In genomic region chr9:125750656-125751035, GRCh38 we compare ENCODE assay signal across 9 cellular contexts. TPM values are rescaled to one million over a fixed set of nuclear protein-coding genes. Genes with fewer than 3 reads are reported as not detected.
A peak's percentile ranks its signal among the peaks of the same experiment; 100 is the strongest.
DNase-seq lines count a peak whose midpoint lies in the region; ATAC-seq and TF ChIP-seq lines count a peak whose summit lies in the region.
"Had no signal": no experiment of that assay in that cellular context is flagged by ENCODE, and none has a peak within 500 bp of the region (broad histone marks: within the 10 kb centered on the region; RNA-seq: fewer than 3 reads in every experiment).

No MANE protein-coding gene starts in this region.

- H3K9me3 ChIP-seq in AG04450 (ENCODE audit: control insufficient read depth, insufficient read depth, low read length) (no peaks in the 10 kb centered on the region; the same call in 1 of the 2 replicates), HEK293 (ENCODE audit: control insufficient read depth, insufficient read depth, low read depth, low read length) (no peaks in the 10 kb centered on the region)

- H3K27me3 ChIP-seq in AG04450 (ENCODE audit: control insufficient read depth, insufficient read depth, low read length): no peaks in the 10 kb centered on the region

- POLR2A ChIA-PET in AG04450 (lab: Yijun Ruan, JAX) (interaction anchor here (1.5 kb wide), 1 partner anchor 44 kb away, joined by 4 read pairs; the partner anchor contains the start of gene MAPKAP1), HEK293 (lab: Yijun Ruan, JAX) (interaction anchor here (1.0 kb wide), 1 partner anchor 44 kb away, joined by 5 read pairs; the partner anchor contains the start of gene MAPKAP1), WTC11 (lab: Charles Lee) (interaction anchor here (1.0 kb wide), 1 partner anchor 44 kb away, joined by 3 read pairs; the partner anchor contains the start of gene MAPKAP1)

- no peaks in the 10 kb centered on the region for H3K9me3 Mint-ChIP-seq in WTC11
- no peaks in the 10 kb centered on the region for H3K9me3 Mint-ChIP-seq in stimulated activated naive CD8-positive, alpha-beta T cell treated with anti-CD3 and anti-CD28 coated beads, Interleukin-15, amount 100 ng/mL, for 72 hours
- H3K9me3 Mint-ChIP-seq: activated CD8-positive, alpha-beta T cell treated with anti-CD3 and anti-CD28 coated beads for 36 hours had no signal

- CTCF ChIA-PET in AG04450 (lab: Charles Lee): no interaction called here
- CTCF ChIA-PET in HEK293 (lab: Yijun Ruan, JAX): interaction anchor here (0.6 to 1.4 kb wide), 3 partner anchors 49 to 302 kb away, joined by 3 to 4 read pairs (median 4); no protein-coding TSS in a partner anchor
- CTCF ChIA-PET in WTC11 (lab: Charles Lee): interaction anchor here (0.6 to 0.7 kb wide), 2 partner anchors 8 to 711 kb away, joined by 3 read pairs; no protein-coding TSS in a partner anchor

- H3K36me3 ChIP-seq in HEK293 (ENCODE audit: control insufficient read depth in 2 of 2, insufficient read depth in 1 of 2, low read length in 2 of 2): peaks cover 0 to 4% of the 10 kb centered on the region in 2 experiments; a peak in 1 of 3 replicates

- H3K4me3 Mint-ChIP-seq in WTC11: peak overlapping the region; percentile 89
- H3K4me3 Mint-ChIP-seq in stimulated activated naive CD8-positive, alpha-beta T cell treated with anti-CD3 and anti-CD28 coated beads, Interleukin-15, amount 100 ng/mL, for 72 hours: no peak overlapping the region
- H3K4me3 Mint-ChIP-seq: activated CD8-positive, alpha-beta T cell treated with anti-CD3 and anti-CD28 coated beads for 36 hours had no signal

- DNase-seq in AG04450 (ENCODE audit: low read depth, low spot score) (no peak), WTC11 (ENCODE audit: low spot score) (no peak), left kidney (ENCODE audit: low read depth, low spot score) (peak; percentile 74), UCSD-AML1 (lab: John Stamatoyannopoulos, UW; ENCODE audit: unreplicated experiment) (no peak)
- DNase-seq in stimulated activated naive CD8-positive, alpha-beta T cell treated with anti-CD3 and anti-CD28 coated beads, Interleukin-15, amount 100 ng/mL, for 72 hours: no peak
- DNase-seq in stimulated activated CD4-positive, alpha-beta T cell treated with anti-CD3 and anti-CD28 coated beads, Interleukin-15, amount 100 ng/mL, for 24 hours: no peak
- DNase-seq: activated CD8-positive, alpha-beta T cell treated with anti-CD3 and anti-CD28 coated beads for 36 hours had no signal

- TF ChIP-seq CTCF in AG04450 (IDR thresholded peaks at IDR 0.05; ENCODE audit: low read depth, low read length): no peak
- TF ChIP-seq CTCF in HEK293 (tag by site-specific recombination; IDR thresholded peaks at IDR 0.05): no peak
- no peak for TF ChIP-seq CTCF in WTC11 (IDR thresholded peaks at IDR 0.05)

- H3K4me1 ChIP-seq in HEK293 (ENCODE audit: control insufficient read depth, insufficient read depth, low read length): peaks cover 36% of the 10 kb centered on the region; the same call in 1 of the 2 replicates

- H3K27me3 Mint-ChIP-seq in WTC11 (ENCODE audit: low read depth): peaks cover 1% of the 10 kb centered on the region
- peaks cover 3% of the 10 kb centered on the region for H3K27me3 Mint-ChIP-seq in stimulated activated naive CD8-positive, alpha-beta T cell treated with anti-CD3 and anti-CD28 coated beads, Interleukin-15, amount 100 ng/mL, for 72 hours
- H3K27me3 Mint-ChIP-seq: activated CD8-positive, alpha-beta T cell treated with anti-CD3 and anti-CD28 coated beads for 36 hours had no signal

- peaks cover 68% of the 10 kb centered on the region for H3K4me1 Mint-ChIP-seq in WTC11
- peaks cover 31% of the 10 kb centered on the region for H3K4me1 Mint-ChIP-seq in stimulated activated naive CD8-positive, alpha-beta T cell treated with anti-CD3 and anti-CD28 coated beads, Interleukin-15, amount 100 ng/mL, for 72 hours

- H3K27ac ChIP-seq in AG04450 (ENCODE audit: low read depth, low read length): no peak overlapping the region
- H3K27ac ChIP-seq in HEK293 (ENCODE audit: extremely low read depth, low read depth, low read length): peak overlapping the region; percentile 66

- peaks cover 8% of the 10 kb centered on the region for H3K36me3 Mint-ChIP-seq in WTC11

- ATAC-seq in WTC11: no peak
- no peak for ATAC-seq in GM18909 (IDR thresholded peaks at IDR 0.05; ENCODE audit: poor library complexity, unreplicated experiment)
- ATAC-seq in stimulated activated naive CD8-positive, alpha-beta T cell treated with anti-CD3 and anti-CD28 coated beads, Interleukin-15, amount 100 ng/mL, for 72 hours: no peak
- ATAC-seq: activated CD8-positive, alpha-beta T cell treated with anti-CD3 and anti-CD28 coated beads for 36 hours had no signal

- H3K4me3 ChIP-seq in AG04450 (ENCODE audit: low read depth, low read length): peak overlapping the region; percentile 91
- peak overlapping the region; percentile 26 for H3K4me3 ChIP-seq in HEK293 (ENCODE audit: low read depth, low read length)

- H3K27ac Mint-ChIP-seq in WTC11: peak overlapping the region; percentile 9; the same call in 1 of the 2 replicates
- H3K27ac Mint-ChIP-seq in stimulated activated naive CD8-positive, alpha-beta T cell treated with anti-CD3 and anti-CD28 coated beads, Interleukin-15, amount 100 ng/mL, for 72 hours: no peak overlapping the region
- H3K27ac Mint-ChIP-seq: activated CD8-positive, alpha-beta T cell treated with anti-CD3 and anti-CD28 coated beads for 36 hours had no signal

TF ChIP-seq in HEK293, 187 proteins besides CTCF, POLR2A, EP300 and RAD21 (continues in another document):
- 0 out of 2 replicates have a peak, but pooled peaks have one; percentile 6 for TF ChIP-seq ZNF629 (tag by site-specific recombination; IDR thresholded peaks at IDR 0.05)
- no peak for TF ChIP-seq ZNF280C (tag by site-specific recombination; IDR thresholded peaks at IDR 0.05)
- TF ChIP-seq SP3 (tag by site-specific recombination; IDR thresholded peaks at IDR 0.05): no peak
- no peak for TF ChIP-seq ZNF626 (tag by site-specific recombination; IDR thresholded peaks at IDR 0.05)
- no peak for TF ChIP-seq ZNF560 (tag by site-specific recombination; IDR thresholded peaks at IDR 0.05; ENCODE audit: borderline replicate concordance)
- TF ChIP-seq ZNF654 (tag by site-specific recombination; IDR thresholded peaks at IDR 0.05; ENCODE audit: low read depth): no peak

TF ChIP-seq in WTC11, 78 proteins besides CTCF, POLR2A, EP300 and RAD21:
- no peak for TF ChIP-seq MYBL2 (CRISPR knock-in tag; IDR thresholded peaks at IDR 0.05)
- TF ChIP-seq E2F1 (CRISPR knock-in tag; IDR thresholded peaks at IDR 0.05): no peak
- TF ChIP-seq, protein P1, sequence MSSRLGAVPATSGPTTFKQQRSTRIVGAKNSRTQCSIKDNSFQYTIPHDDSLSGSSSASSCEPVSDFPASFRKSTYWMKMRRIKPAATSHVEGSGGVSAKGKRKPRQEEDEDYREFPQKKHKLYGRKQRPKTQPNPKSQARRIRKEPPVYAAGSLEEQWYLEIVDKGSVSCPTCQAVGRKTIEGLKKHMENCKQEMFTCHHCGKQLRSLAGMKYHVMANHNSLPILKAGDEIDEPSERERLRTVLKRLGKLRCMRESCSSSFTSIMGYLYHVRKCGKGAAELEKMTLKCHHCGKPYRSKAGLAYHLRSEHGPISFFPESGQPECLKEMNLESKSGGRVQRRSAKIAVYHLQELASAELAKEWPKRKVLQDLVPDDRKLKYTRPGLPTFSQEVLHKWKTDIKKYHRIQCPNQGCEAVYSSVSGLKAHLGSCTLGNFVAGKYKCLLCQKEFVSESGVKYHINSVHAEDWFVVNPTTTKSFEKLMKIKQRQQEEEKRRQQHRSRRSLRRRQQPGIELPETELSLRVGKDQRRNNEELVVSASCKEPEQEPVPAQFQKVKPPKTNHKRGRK (CRISPR knock-in tag; IDR thresholded peaks at IDR 0.05; ENCODE audit: borderline replicate concordance): no peak
- TF ChIP-seq NR1H2 (CRISPR knock-in tag; IDR thresholded peaks at IDR 0.05): no peak

RNA-seq across cellular contexts. Expression of gene PBX3, which starts 3.5 kb away (rescaled TPM):
- polyA plus RNA-seq in AG04450 (2011; rRNA removed): 34.2 and 37.6 TPM in 2 replicates
- 37.5 and 45.9 TPM in 2 replicates for polyA minus RNA-seq in AG04450 (2011; rRNA and poly(A)+ RNA removed)
- total RNA-seq in WTC11 (2021): 48.5 to 58.3 TPM (median 53.3 TPM) in 3 replicates

RNA-seq across cellular contexts. Expression of gene MAPKAP1, which starts 43.6 kb away (rescaled TPM):
- polyA plus RNA-seq in AG04450 (2011; rRNA removed): 128 and 140 TPM in 2 replicates
- polyA minus RNA-seq in AG04450 (2011; rRNA and poly(A)+ RNA removed): 81.5 and 94.8 TPM in 2 replicates
- 102 to 115 TPM (median 111 TPM) in 3 replicates for total RNA-seq in WTC11 (2021)
